In genomic region chr4:118850813-118851173, GRCh38 we compare ENCODE assay signal across 8 cellular contexts. TPM values are rescaled to one million over a fixed set of nuclear protein-coding genes. Genes with fewer than 3 reads are reported as not detected.
DNase-seq lines count a peak whose midpoint lies in the region; ATAC-seq, FAIRE-seq and TF ChIP-seq lines count a peak whose summit lies in the region.

No MANE protein-coding gene starts in this region.

- peak overlapping the region; percentile 88 to 99 (median 94) for H3K4me3 Mint-ChIP-seq in naive B cell

- peak overlapping the region; percentile 79 for H3K4me2 ChIP-seq in GM12878 (ENCODE audit: control insufficient read depth, insufficient read depth)

- TSS peak; percentile 97 for BruUV-seq in GM12878 (replicated peaks; lab: Mats Ljungman, UMichigan)

- DNase-seq in GM12878 (ENCODE audit: low read depth, low spot score) = no peak
- no peak for DNase-seq in naive B cell
- no peak for DNase-seq in cerebellar cortex (ENCODE audit: low spot score)
- DNase-seq in NCI-H526 (lab: John Stamatoyannopoulos, UW) = no peak
- no peak for DNase-seq in activated CD4-positive, alpha-beta T cell treated with anti-CD3 and anti-CD28 coated beads, Interleukin-2, amount 50 U/mL, for 4 hours

- ATAC-seq in HG02981 (IDR thresholded peaks at IDR 0.05; ENCODE audit: unreplicated experiment) (peak; percentile 16), GM12878 (peak; percentile 47), naive B cell (ENCODE audit: low read depth in 2 of 2) (peak; percentile 9 to 20), esophagus mucosa (no peak)

- H3K27ac Mint-ChIP-seq in naive B cell = peak overlapping the region; percentile 90 to 98 (median 97)

- in situ Hi-C loops in GM12878 (cut with MboI) = no loop called here

- peaks cover 0 to 11% of the 10 kb centered on the region in 2 donors for H3K36me3 Mint-ChIP-seq in naive B cell

- peak overlapping the region; percentile 11; the same call in 1 of the 2 replicates for H3K9ac ChIP-seq in GM12878 (ENCODE audit: control insufficient read depth, insufficient read depth, low read length)

- H3K27me3 ChIP-seq in GM12878 (replicated peaks in 1 of 2; ENCODE audit: control insufficient read depth in 2 of 2, insufficient read depth in 2 of 2, low read length in 1 of 2) = no peaks in the 10 kb centered on the region; a peak in 1 of 4 replicates

- H3K4me3 ChIP-seq in GM12878 = peak overlapping the region; percentile 76

- H3K4me1 Mint-ChIP-seq in naive B cell = peaks cover 10 to 20% (median 14%) of the 10 kb centered on the region in 3 donors

- peaks cover 5 to 19% (median 18%) of the 10 kb centered on the region in 3 donors for H3K27me3 Mint-ChIP-seq in naive B cell

- RAD21 ChIA-PET in GM12878 (lab: Charles Lee; ENCODE audit: unreplicated experiment) = interaction anchor here (0.6 to 1.6 kb wide), 4 partner anchors 12 to 427 kb away, joined by 3 to 6 read pairs (median 4); no protein-coding TSS in a partner anchor

- peak overlapping the region; percentile 34 for H3K27ac ChIP-seq in GM12878 (ENCODE audit: control insufficient read depth, insufficient read depth)

- peaks cover 0 to 4% (median 0%) of the 10 kb centered on the region in 7 donors for H3K9me3 Mint-ChIP-seq in naive B cell

- TF ChIP-seq CTCF in GM12878 (IDR thresholded peaks at IDR 0.05 in 2 of 3, conservative IDR thresholded peaks at IDR 0.05 in 1 of 3; ENCODE audit: control insufficient read depth in 2 of 3, extremely low read depth in 1 of 3, insufficient read depth in 1 of 3, low read depth in 3 of 3, low read length in 3 of 3) = no peak

- WGBS in GM12878 (ENCODE audit: insufficient coverage, insufficient replicate concordance, low lambda C conversion rate, missing lambda C conversion rate) = 33% methylated on average over 3 of the region's 3 CpGs

- FAIRE-seq in GM12878 (lab: Jason Lieb, UNC) = no peak

- TF ChIP-seq POLR2A in GM19099 (IDR thresholded peaks at IDR 0.05; ENCODE audit: extremely low read depth, insufficient read length, low read depth) (peak; percentile 4), GM12878 (IDR thresholded peaks at IDR 0.05; ENCODE audit: low read depth, low read length) (no peak)

- no peaks in the 10 kb centered on the region for H4K20me1 ChIP-seq in GM12878 (ENCODE audit: control insufficient read depth, insufficient read depth)

- no peak for TF ChIP-seq EP300 in GM12878 (IDR thresholded peaks at IDR 0.05; ENCODE audit: borderline replicate concordance in 1 of 2, control insufficient read depth in 1 of 2, low read depth in 2 of 2, low read length in 2 of 2)

- SMC1A ChIA-PET in GM12878 (lab: Charles Lee; ENCODE audit: uncharacterized antibody, unreplicated experiment) = interaction anchor here (0.7 to 3.8 kb wide), 7 partner anchors 12 to 166 kb away, joined by 3 to 19 read pairs (median 4); partner anchors contain the start of gene METTL14

- TF ChIP-seq RAD21 in GM12878 (IDR thresholded peaks at IDR 0.05; ENCODE audit: insufficient read depth, low read depth, low read length) = no peak

- no peaks in the 10 kb centered on the region for H3K79me2 ChIP-seq in GM12878 (ENCODE audit: control insufficient read depth, insufficient read depth, low read length)

- POLR2A ChIA-PET in GM12878 (lab: Charles Lee) = interaction anchor here (1.2 to 1.5 kb wide), 2 partner anchors 14 kb away, joined by 3 to 5 read pairs; no protein-coding TSS in a partner anchor

- H3K36me3 ChIP-seq in GM12878 (ENCODE audit: control insufficient read depth in 2 of 2, insufficient read depth in 2 of 2, low read length in 1 of 2) = no peaks in the 10 kb centered on the region

- intact Hi-C loops in GM12878 (cut with micrococcal nuclease; ENCODE audit: unreplicated experiment) = no loop called here

- peaks cover 3% of the 10 kb centered on the region; the same call in 1 of the 2 replicates for H3K4me1 ChIP-seq in GM12878 (ENCODE audit: control insufficient read depth, insufficient read depth, low read length)

- H2AFZ ChIP-seq in GM12878 (ENCODE audit: control insufficient read depth, low read depth, low read length) = peak overlapping the region; percentile 84

- CTCF ChIA-PET in GM12878 (lab: Yijun Ruan, JAX) = interaction anchor here (0.9 to 7.0 kb wide), 7 partner anchors 11 to 109 kb away, joined by 3 to 45 read pairs (median 4); partner anchors contain the start of gene SYNPO2

- H3K9me3 ChIP-seq in GM12878 (replicated peaks; ENCODE audit: control insufficient read depth, insufficient read depth, low read length) = no peaks in the 10 kb centered on the region

TF ChIP-seq in GM12878, 131 proteins besides CTCF, POLR2A, EP300 and RAD21:
- TF ChIP-seq BMI1 (IDR thresholded peaks at IDR 0.05; ENCODE audit: borderline replicate concordance) (no peak), NBN (IDR thresholded peaks at IDR 0.05) (0 out of 2 replicates have a peak, but pooled peaks have one; percentile 4), IKZF2 (IDR thresholded peaks at IDR 0.05) (peak in 1 of 2 experiments; percentile 10; a peak in 1 of 4 replicates), NFYA (IDR thresholded peaks at IDR 0.05; ENCODE audit: borderline replicate concordance, low read depth, low read length) (no peak)

RNA-seq across cellular contexts. Expression of gene SEC24D, which starts 14.9 kb away (rescaled TPM):
- 89.5 and 93.5 TPM in 2 replicates for total RNA-seq in GM12878 (2013; cell fraction: nucleolus; rRNA removed)
- total RNA-seq in GM12878 (2014; rRNA removed) = 23.2 and 26.9 TPM in 2 replicates
- 28.0 and 30.7 TPM in 2 replicates for total RNA-seq in GM12878 (2014; rRNA removed; fragmentation: Illumina TruSeq; extraction: Trizol)
- 45.9 and 46.0 TPM in 2 replicates for total RNA-seq in GM12878 (2021)
- 39.7 TPM for polyA plus RNA-seq in GM12878 (2011; ENCODE audit: low read depth)
- polyA plus RNA-seq in GM12878 (2011; rRNA removed) = 20.7 and 21.9 TPM in 2 replicates
- 17.5 and 27.2 TPM in 2 replicates for polyA plus RNA-seq in GM12878 (2011; cell fraction: cytosol; rRNA removed)
- polyA plus RNA-seq in GM12878 (2011; cell fraction: nucleus; rRNA removed) = 38.1 and 38.2 TPM in 2 replicates
- 37.7 and 48.3 TPM in 2 replicates for polyA plus RNA-seq in GM12878 (2012)
- 39.0 and 46.8 TPM in 2 replicates for polyA plus RNA-seq in GM12878 (2014; fragmentation: Illumina TruSeq; extraction: Trizol)
- 10 to 100 TPM; 12.8 to 16.0 TPM for polyA plus RNA-seq in GM12878 (2014; fragmentation: Nextera tagmentation; extraction: Ambion mirVana)
- 20.1 and 21.2 TPM in 2 replicates for polyA plus RNA-seq in GM12878 (2014; rRNA removed)
- 10 to 100 TPM; 54.5 to 61.9 TPM for polyA plus RNA-seq in GM12878 (2016; fragmentation: Nextera tagmentation; extraction: Ambion mirVana)
- polyA minus RNA-seq in GM12878 (2011; rRNA and poly(A)+ RNA removed) = 33.4 and 38.3 TPM in 2 replicates
- polyA minus RNA-seq in GM12878 (2011; cell fraction: cytosol; rRNA and poly(A)+ RNA removed) = 12.6 and 14.7 TPM in 2 replicates
- polyA minus RNA-seq in GM12878 (2011; cell fraction: nucleus; rRNA and poly(A)+ RNA removed) = 41.8 and 60.0 TPM in 2 replicates
- polyA plus RNA-seq in naive B cell (ENCODE audit: low read depth in 6 of 6) = 10 to 100 TPM; 10.7 to 13.8 (median 11.3) TPM
- 14.0 TPM for total RNA-seq in esophagus mucosa

RNA-seq across cellular contexts. Expression of gene SYNPO2, which starts 37.9 kb away (rescaled TPM):
- total RNA-seq in GM12878 (2013; cell fraction: nucleolus; rRNA removed) = 0.32 and 0.52 TPM in 2 replicates
- total RNA-seq in GM12878 (2014; rRNA removed) (0.34 and 0.60 TPM in 2 replicates), GM12878 (2014; rRNA removed; fragmentation: Illumina TruSeq; extraction: Trizol) (0.27 and 0.37 TPM in 2 replicates), GM12878 (2021) (0.31 and 0.40 TPM in 2 replicates), esophagus mucosa (13.3 TPM)
- polyA plus RNA-seq in GM12878 (2011; ENCODE audit: low read depth) = not detected
- polyA plus RNA-seq in GM12878 (2011; rRNA removed) (0.14 and 0.30 TPM in 2 replicates), GM12878 (2014; fragmentation: Illumina TruSeq; extraction: Trizol) (0.34 and 0.38 TPM in 2 replicates), GM12878 (2014; fragmentation: Nextera tagmentation; extraction: Ambion mirVana) (under 1 TPM; 0.04 to 0.11 TPM), GM12878 (2014; rRNA removed) (0.29 and 0.41 TPM in 2 replicates), GM12878 (2016; fragmentation: Nextera tagmentation; extraction: Ambion mirVana) (under 1 TPM; 0.11 to 0.32 TPM), naive B cell (ENCODE audit: low read depth in 6 of 6) (under 1 TPM in 4 of 6 donors, not detected in 2; 0.05 to 0.24 (median 0.12) TPM)
- polyA plus RNA-seq in GM12878 (2011; cell fraction: cytosol; rRNA removed) = 0.06 and 0.07 TPM in 2 replicates
- polyA plus RNA-seq in GM12878 (2011; cell fraction: nucleus; rRNA removed) = 0.07 and 0.10 TPM in 2 replicates
- 0.10 and 0.11 TPM in 2 replicates for polyA plus RNA-seq in GM12878 (2012)
- 0.15 and 0.22 TPM in 2 replicates for polyA minus RNA-seq in GM12878 (2011; rRNA and poly(A)+ RNA removed)
- not detected in 2 replicates for polyA minus RNA-seq in GM12878 (2011; cell fraction: cytosol; rRNA and poly(A)+ RNA removed)
- polyA minus RNA-seq in GM12878 (2011; cell fraction: nucleus; rRNA and poly(A)+ RNA removed) = 0.12 and 0.29 TPM in 2 replicates
